21 cellular contexts compared by ENCODE assay signal in genomic region chr12:73863541-73863940, GRCh38.
DNase-seq lines count a peak whose midpoint lies in the region; ATAC-seq, FAIRE-seq and TF ChIP-seq lines count a peak whose summit lies in the region.
"Had no signal": no experiment of that assay in that cellular context is flagged by ENCODE, and none has a peak within 500 bp of the region (broad histone marks: within the 10 kb centered on the region; RNA-seq: fewer than 3 reads in every experiment).

No MANE protein-coding gene starts in this region.

- H3K9me3 ChIP-seq in MG63: no peaks in the 10 kb centered on the region
- H3K9me3 ChIP-seq in mammary epithelial cell (replicated peaks; ENCODE audit: insufficient read depth, low read length): no peaks in the 10 kb centered on the region
- no peaks in the 10 kb centered on the region for H3K9me3 ChIP-seq in keratinocyte (ENCODE audit: control insufficient read depth, low read depth, low read length)
- H3K9me3 ChIP-seq in smooth muscle cell (replicated peaks; ENCODE audit: low read depth): no peaks in the 10 kb centered on the region
- H3K9me3 ChIP-seq: body of pancreas, gastroesophageal sphincter, vagina had no signal

- H3K4me2 ChIP-seq in mammary epithelial cell (ENCODE audit: insufficient read depth, low read depth, low read length): peak overlapping the region; percentile 64
- H3K4me2 ChIP-seq in keratinocyte (ENCODE audit: control insufficient read depth, extremely low read depth, insufficient read depth, low read depth, low read length): peak overlapping the region; percentile 27
- no peak overlapping the region for H3K4me2 ChIP-seq in smooth muscle cell

- intact Hi-C loops in mammary epithelial cell (cut with micrococcal nuclease): no loop called here
- intact Hi-C loops in activated CD4-positive, alpha-beta T cell treated with anti-CD3 and anti-CD28 coated beads, Interleukin-2, amount 10 ng/mL, durations not matched to agents 24 days and 14 days (cut with micrococcal nuclease): no loop called here

- dilution Hi-C loops in mammary epithelial cell (cut with HindIII; ENCODE audit: low sequenced_read_pairs): no loop called here
- dilution Hi-C loops in keratinocyte (cut with MboI; ENCODE audit: extremely low pct_ligation_motif_present, low sequenced_read_pairs): no loop called here

- H3K4me1 Mint-ChIP-seq in activated CD4-positive, alpha-beta T cell treated with anti-CD3 and anti-CD28 coated beads, Interleukin-2, amount 10 ng/mL, durations not matched to agents 24 days and 14 days: no peaks in the 10 kb centered on the region
- H3K4me1 Mint-ChIP-seq: CD4-positive, CD25-positive, alpha-beta regulatory T cell; neural crest cell had no signal

- H3K27ac ChIP-seq in mammary epithelial cell (ENCODE audit: insufficient read depth, low read depth, low read length): peak overlapping the region; percentile 42
- peak overlapping the region; percentile 26 for H3K27ac ChIP-seq in keratinocyte (ENCODE audit: control insufficient read depth, insufficient read depth, low read length)
- no peak overlapping the region for H3K27ac ChIP-seq in smooth muscle cell (ENCODE audit: low read depth)
- H3K27ac ChIP-seq: body of pancreas, gastroesophageal sphincter, psoas muscle, vagina had no signal

- H3K27me3 ChIP-seq in MG63: no peaks in the 10 kb centered on the region
- H3K27me3 ChIP-seq in mammary epithelial cell (ENCODE audit: insufficient read depth, low read length): no peaks in the 10 kb centered on the region
- no peaks in the 10 kb centered on the region for H3K27me3 ChIP-seq in keratinocyte (ENCODE audit: control insufficient read depth, extremely low read depth, insufficient read depth, low read length)
- H3K27me3 ChIP-seq in smooth muscle cell (ENCODE audit: low read depth): no peaks in the 10 kb centered on the region
- H3K27me3 ChIP-seq: body of pancreas, gastroesophageal sphincter, vagina had no signal

- no peaks in the 10 kb centered on the region for H3K9me3 Mint-ChIP-seq in activated CD4-positive, alpha-beta T cell treated with anti-CD3 and anti-CD28 coated beads, Interleukin-2, amount 10 ng/mL, durations not matched to agents 24 days and 14 days
- H3K9me3 Mint-ChIP-seq: neural crest cell had no signal

- H3K9me1 ChIP-seq in keratinocyte (ENCODE audit: control insufficient read depth, extremely low read depth, insufficient read depth, low read length): no peaks in the 10 kb centered on the region

- no peak overlapping the region for H3K27ac Mint-ChIP-seq in activated CD4-positive, alpha-beta T cell treated with anti-CD3 and anti-CD28 coated beads, Interleukin-2, amount 10 ng/mL, durations not matched to agents 24 days and 14 days
- H3K27ac Mint-ChIP-seq: activated naive CD8-positive, alpha-beta T cell; CD4-positive, CD25-positive, alpha-beta regulatory T cell had no signal

- CTCF ChIA-PET in mammary epithelial cell (lab: Charles Lee; ENCODE audit: low non-redundant PET): no interaction called here

- peak overlapping the region; percentile 33 for H2AFZ ChIP-seq in mammary epithelial cell (ENCODE audit: low read depth, low read length)
- H2AFZ ChIP-seq in keratinocyte (ENCODE audit: control insufficient read depth, low read length): peak overlapping the region; percentile 69
- no peak overlapping the region for H2AFZ ChIP-seq in smooth muscle cell (ENCODE audit: low read depth)

- WGBS in mammary epithelial cell (ENCODE audit: low coverage, missing lambda C conversion rate): 29% methylated on average over 2 of the region's 2 CpGs
- WGBS in smooth muscle cell (ENCODE audit: low lambda C conversion rate): 66% methylated on average over 2 of the region's 2 CpGs

- ATAC-seq in GM21515 (IDR thresholded peaks at IDR 0.05; ENCODE audit: unreplicated experiment) (no peak), HG03520 (IDR thresholded peaks at IDR 0.05; ENCODE audit: unreplicated experiment) (no peak)
- ATAC-seq: body of pancreas, gastroesophageal sphincter, left lobe of liver, psoas muscle had no signal

- peak; percentile 63 for FAIRE-seq in keratinocyte (lab: Jason Lieb, UNC)
- FAIRE-seq: endometrium had no signal

- no peaks in the 10 kb centered on the region for H3K36me3 Mint-ChIP-seq in activated CD4-positive, alpha-beta T cell treated with anti-CD3 and anti-CD28 coated beads, Interleukin-2, amount 10 ng/mL, durations not matched to agents 24 days and 14 days (ENCODE audit: low read depth)
- H3K36me3 Mint-ChIP-seq: activated naive CD8-positive, alpha-beta T cell; CD4-positive, CD25-positive, alpha-beta regulatory T cell had no signal

- H4K20me1 ChIP-seq in mammary epithelial cell (ENCODE audit: insufficient read depth, low read length): no peaks in the 10 kb centered on the region
- no peaks in the 10 kb centered on the region for H4K20me1 ChIP-seq in keratinocyte (ENCODE audit: control insufficient read depth, extremely low read depth, insufficient read depth, low read length)
- no peaks in the 10 kb centered on the region for H4K20me1 ChIP-seq in smooth muscle cell (ENCODE audit: low read depth)

- no TSS peak for BruUV-seq in mammary epithelial cell (replicated peaks; lab: Mats Ljungman, UMichigan)

- in situ Hi-C loops in mammary epithelial cell (cut with MboI; ENCODE audit: low sequenced_read_pairs in 2 of 2): no loop called here

- H3K27me3 Mint-ChIP-seq in activated CD4-positive, alpha-beta T cell treated with anti-CD3 and anti-CD28 coated beads, Interleukin-2, amount 10 ng/mL, durations not matched to agents 24 days and 14 days: no peaks in the 10 kb centered on the region
- H3K27me3 Mint-ChIP-seq: activated naive CD8-positive, alpha-beta T cell; CD4-positive, CD25-positive, alpha-beta regulatory T cell had no signal

- H3K4me1 ChIP-seq in mammary epithelial cell (ENCODE audit: insufficient read depth, low read length): peaks cover 10% of the 10 kb centered on the region
- peaks cover 11% of the 10 kb centered on the region for H3K4me1 ChIP-seq in keratinocyte (ENCODE audit: control insufficient read depth, extremely low read depth, insufficient read depth, low read length)
- H3K4me1 ChIP-seq in smooth muscle cell (ENCODE audit: low read depth): no peaks in the 10 kb centered on the region
- H3K4me1 ChIP-seq: body of pancreas, gastroesophageal sphincter, psoas muscle, vagina had no signal

- H3K9ac ChIP-seq in mammary epithelial cell (ENCODE audit: insufficient read depth, low read length) (no peak overlapping the region), keratinocyte (ENCODE audit: control insufficient read depth, extremely low read depth, insufficient read depth, low read length) (no peak overlapping the region), smooth muscle cell (ENCODE audit: low read depth) (no peak overlapping the region)

- DNase-seq in COLO829 (ENCODE audit: low spot score) (peak; percentile 46), MG63 (peak; percentile 14), mammary epithelial cell (peak; percentile 59), keratinocyte (ENCODE audit: low read depth, low spot score) (peak; percentile 13), smooth muscle cell (lab: John Stamatoyannopoulos, UW; ENCODE audit: unreplicated experiment) (no peak)
- DNase-seq in activated CD4-positive, alpha-beta T cell treated with anti-CD3 and anti-CD28 coated beads, Interleukin-2, amount 10 ng/mL, durations not matched to agents 24 days and 14 days: no peak
- DNase-seq: activated CD4-positive, CD25-positive, alpha-beta regulatory T cell; body of pancreas; CD4-positive, CD25-positive, alpha-beta regulatory T cell; cortex of kidney; NCI-H526; psoas muscle; stimulated activated CD8-positive, alpha-beta memory T cell treated with anti-CD3 and anti-CD28 coated beads, Interleukin-4, amount 100 ng/mL, for 48 hours had no signal

- no peaks in the 10 kb centered on the region for H3K79me2 ChIP-seq in mammary epithelial cell (ENCODE audit: insufficient read depth, low read length)
- no peaks in the 10 kb centered on the region for H3K79me2 ChIP-seq in keratinocyte (ENCODE audit: control insufficient read depth, insufficient read depth, low read length)
- no peaks in the 10 kb centered on the region for H3K79me2 ChIP-seq in smooth muscle cell (ENCODE audit: low read depth)

- no peak overlapping the region for H3K4me3 Mint-ChIP-seq in activated CD4-positive, alpha-beta T cell treated with anti-CD3 and anti-CD28 coated beads, Interleukin-2, amount 10 ng/mL, durations not matched to agents 24 days and 14 days
- H3K4me3 Mint-ChIP-seq: activated naive CD8-positive, alpha-beta T cell; CD4-positive, CD25-positive, alpha-beta regulatory T cell; neural crest cell had no signal

- H3K36me3 ChIP-seq in MG63: no peaks in the 10 kb centered on the region
- H3K36me3 ChIP-seq in mammary epithelial cell (ENCODE audit: insufficient read depth, low read length): no peaks in the 10 kb centered on the region
- H3K36me3 ChIP-seq in keratinocyte (ENCODE audit: control insufficient read depth in 2 of 2, extremely low read depth in 1 of 2, insufficient read depth in 2 of 2, low read length in 2 of 2): no peaks in the 10 kb centered on the region
- H3K36me3 ChIP-seq in smooth muscle cell (ENCODE audit: low read depth): no peaks in the 10 kb centered on the region
- H3K36me3 ChIP-seq: gastroesophageal sphincter, vagina had no signal

- H3K4me3 ChIP-seq in MG63: no peak overlapping the region
- no peak overlapping the region for H3K4me3 ChIP-seq in mammary epithelial cell (replicated peaks in 1 of 3; ENCODE audit: insufficient read depth in 1 of 3, low read depth in 2 of 3, low read length in 3 of 3)
- no peak overlapping the region for H3K4me3 ChIP-seq in keratinocyte (ENCODE audit: control insufficient read depth in 2 of 3, extremely low read depth in 1 of 3, insufficient read depth in 2 of 3, low read depth in 1 of 3, low read length in 3 of 3)
- no peak overlapping the region for H3K4me3 ChIP-seq in smooth muscle cell
- H3K4me3 ChIP-seq: body of pancreas, gastroesophageal sphincter, psoas muscle, vagina had no signal

- H3F3A ChIP-seq in smooth muscle cell (ENCODE audit: low read depth): no peaks in the 10 kb centered on the region

- no peak for TF ChIP-seq CTCF in mammary epithelial cell (conservative IDR thresholded peaks at IDR 0.05 in 1 of 2, IDR thresholded peaks at IDR 0.05 in 1 of 2; ENCODE audit: extremely low read depth in 1 of 2, insufficient read depth in 1 of 2, low read depth in 1 of 2, low read length in 2 of 2)
- no peak for TF ChIP-seq CTCF in keratinocyte (optimal IDR thresholded peaks at IDR 0.05 in 1 of 3, IDR thresholded peaks at IDR 0.05 in 1 of 3, conservative IDR thresholded peaks at IDR 0.05 in 1 of 3; ENCODE audit: extremely low read depth in 1 of 3, insufficient read depth in 2 of 3, low read length in 3 of 3)
- TF ChIP-seq CTCF in smooth muscle cell (IDR thresholded peaks at IDR 0.05; ENCODE audit: borderline replicate concordance, insufficient read depth, poor library complexity, severe bottlenecking): no peak

Comparison
In these comparisons a context has a peak if more than half of its experiments do, and no peak if none do; other contexts are left out.
1. DNase-seq: peak in COLO829 (single experiment), MG63 (single experiment), mammary epithelial cell (single experiment) and keratinocyte (single experiment); none in activated CD4-positive, alpha-beta T cell treated with anti-CD3 and anti-CD28 coated beads, Interleukin-2, amount 10 ng/mL, durations not matched to agents 24 days and 14 days (single experiment) and smooth muscle cell (single experiment).